In the genomic region with DNA sequence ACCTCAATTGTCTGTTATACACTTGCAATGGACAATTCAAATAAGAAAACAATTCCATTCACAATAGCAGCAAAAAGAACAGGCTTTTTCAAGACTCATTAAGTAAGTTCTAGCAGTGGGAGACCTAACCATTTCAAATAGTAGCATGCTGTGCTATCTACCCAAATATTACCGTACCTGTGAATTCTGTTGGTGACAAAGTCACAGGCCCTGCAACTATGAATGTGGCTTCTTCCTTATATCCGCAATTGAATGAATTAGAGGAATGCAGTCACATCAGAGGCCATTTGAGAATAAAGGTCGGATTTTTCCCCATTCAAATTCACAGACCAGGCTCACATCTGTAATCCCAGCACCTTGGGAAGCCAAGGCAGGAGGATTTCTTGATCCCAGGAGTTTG, we compare ENCODE assay signal across 8 cellular contexts. TPM values are rescaled to one million over a fixed set of nuclear protein-coding genes. Genes with fewer than 3 reads are reported as not detected.
A peak's percentile ranks its signal among the peaks of the same experiment; 100 is the strongest.
DNase-seq lines count a peak whose midpoint lies in the region; ATAC-seq and TF ChIP-seq lines count a peak whose summit lies in the region.

No MANE protein-coding gene starts in this region.

- no peak overlapping the region for H3K18ac ChIP-seq in mesenchymal stem cell (ENCODE audit: low read depth in 1 of 2, low read length in 2 of 2)

- H3K27me3 ChIP-seq in mesenchymal stem cell (ENCODE audit: control insufficient read depth in 1 of 2, insufficient read depth in 1 of 2, low read length in 2 of 2), result no peaks in the 10 kb centered on the region

- no peak for TF ChIP-seq CTCF in 22Rv1 (IDR thresholded peaks at IDR 0.05)
- no peak for TF ChIP-seq CTCF in GM12875 (IDR thresholded peaks at IDR 0.05; ENCODE audit: borderline replicate concordance, insufficient read depth, low read depth, low read length)
- TF ChIP-seq CTCF in lower leg skin (IDR thresholded peaks at IDR 0.05), result no peak

- peak overlapping the region; percentile 18 for H2AFZ ChIP-seq in mesenchymal stem cell (ENCODE audit: low read depth, low read length)

- H3K4me1 ChIP-seq in mesenchymal stem cell (ENCODE audit: control insufficient read depth, insufficient read depth, low read depth, low read length), result peaks cover 29% of the 10 kb centered on the region

- H2AK5ac ChIP-seq in mesenchymal stem cell (ENCODE audit: low read length, severe bottlenecking), result no peak overlapping the region

- no peak overlapping the region for H3K14ac ChIP-seq in mesenchymal stem cell (ENCODE audit: low read length in 2 of 2)

- no peak overlapping the region for H4K91ac ChIP-seq in mesenchymal stem cell (ENCODE audit: low read length)

- no peak overlapping the region for H2BK5ac ChIP-seq in mesenchymal stem cell (ENCODE audit: low read depth, low read length, poor library complexity, severe bottlenecking)

- peaks cover 11% of the 10 kb centered on the region for H3K27me3 Mint-ChIP-seq in activated CD4-positive, alpha-beta memory T cell treated with anti-CD3 and anti-CD28 coated beads, Interleukin-2, amount 10 ng/mL, durations not matched to agents 7 days and 5 days

- no peak overlapping the region for H3K23ac ChIP-seq in mesenchymal stem cell (ENCODE audit: low read length in 2 of 2)

- peaks cover 43% of the 10 kb centered on the region for H3K4me1 Mint-ChIP-seq in activated CD4-positive, alpha-beta memory T cell treated with anti-CD3 and anti-CD28 coated beads, Interleukin-2, amount 10 ng/mL, durations not matched to agents 7 days and 5 days

- 50% methylated on average over 3 of the region's 3 CpGs for WGBS in mesenchymal stem cell
- 29 to 30% methylated on average over 3 of the region's 3 CpGs for WGBS in lower leg skin, 2 donors

- no peak overlapping the region for H2BK120ac ChIP-seq in mesenchymal stem cell (ENCODE audit: low read depth, low read length)

- no peak overlapping the region for H3K27ac Mint-ChIP-seq in activated CD4-positive, alpha-beta memory T cell treated with anti-CD3 and anti-CD28 coated beads, Interleukin-2, amount 10 ng/mL, durations not matched to agents 7 days and 5 days

- peak overlapping the region; percentile 80 for H3K9ac ChIP-seq in mesenchymal stem cell (ENCODE audit: low read length)

- peaks cover 15 to 23% of the 10 kb centered on the region in 2 experiments for H3K36me3 ChIP-seq in mesenchymal stem cell (ENCODE audit: control insufficient read depth in 1 of 2, insufficient read depth in 2 of 2, low read depth in 1 of 2, low read length in 2 of 2)

- H3K4me2 ChIP-seq in mesenchymal stem cell (ENCODE audit: low read length, poor library complexity, severe bottlenecking), result peak overlapping the region; percentile 17

- H3K9me3 ChIP-seq in mesenchymal stem cell (ENCODE audit: control insufficient read depth, low read length), result no peaks in the 10 kb centered on the region

- H3K4me3 ChIP-seq in GM12875 (ENCODE audit: low read depth, low read length), result peak overlapping the region; percentile 78
- peak overlapping the region in 1 of 2 experiments; percentile 85 for H3K4me3 ChIP-seq in mesenchymal stem cell (ENCODE audit: insufficient read depth in 1 of 2, low read depth in 1 of 2, low read length in 2 of 2)
- H3K4me3 ChIP-seq in lower leg skin (ENCODE audit: low read depth, poor library complexity, severe bottlenecking), result no peak overlapping the region

- H2BK12ac ChIP-seq in mesenchymal stem cell (ENCODE audit: low read length in 2 of 2), result no peak overlapping the region

- peaks cover 6% of the 10 kb centered on the region for H3K79me1 ChIP-seq in mesenchymal stem cell (replicated peaks; ENCODE audit: low read length, poor library complexity, severe bottlenecking)

- DNase-seq in activated CD4-positive, alpha-beta memory T cell treated with anti-CD3 and anti-CD28 coated beads, Interleukin-2, amount 10 ng/mL, durations not matched to agents 7 days and 5 days, result no peak
- no peak for DNase-seq in mesenchymal stem cell
- DNase-seq in lower leg skin (ENCODE audit: low spot score in 2 of 2), result no peak
- no peak for DNase-seq in inferior parietal cortex (ENCODE audit: extremely low spot score)
- DNase-seq in mucosa of gallbladder (ENCODE audit: low spot score), result no peak

- ATAC-seq in HG02588 (IDR thresholded peaks at IDR 0.05; ENCODE audit: unreplicated experiment), result no peak

- CTCF ChIA-PET in activated CD4-positive, alpha-beta memory T cell treated with anti-CD3 and anti-CD28 coated beads, Interleukin-2, amount 10 ng/mL, durations not matched to agents 7 days and 5 days (lab: Charles Lee), result no interaction called here

- no peak overlapping the region for H4K8ac ChIP-seq in mesenchymal stem cell (ENCODE audit: low read length)

- TF ChIP-seq POLR2A in lower leg skin (IDR thresholded peaks at IDR 0.05), result no peak

- no peak overlapping the region for H2BK15ac ChIP-seq in mesenchymal stem cell (ENCODE audit: low read depth, poor library complexity, severe bottlenecking)

- H3K4me3 Mint-ChIP-seq in activated CD4-positive, alpha-beta memory T cell treated with anti-CD3 and anti-CD28 coated beads, Interleukin-2, amount 10 ng/mL, durations not matched to agents 7 days and 5 days, result peak overlapping the region; percentile 76

- intact Hi-C loops in lower leg skin (cut with DNase I; ENCODE audit: low total_unique reads), result no loop called here

- POLR2A ChIA-PET in activated CD4-positive, alpha-beta memory T cell treated with anti-CD3 and anti-CD28 coated beads, Interleukin-2, amount 10 ng/mL, durations not matched to agents 7 days and 5 days (lab: Charles Lee), result no interaction called here

- H3K27ac ChIP-seq in 22Rv1, result peak overlapping the region; percentile 59
- H3K27ac ChIP-seq in mesenchymal stem cell (ENCODE audit: low read length, poor library complexity, severe bottlenecking), result peak overlapping the region; percentile 9

- no peak overlapping the region for H3K4ac ChIP-seq in mesenchymal stem cell (ENCODE audit: low read depth in 1 of 2, low read length in 2 of 2)

- H3K9me3 Mint-ChIP-seq in activated CD4-positive, alpha-beta memory T cell treated with anti-CD3 and anti-CD28 coated beads, Interleukin-2, amount 10 ng/mL, durations not matched to agents 7 days and 5 days, result peaks cover 5% of the 10 kb centered on the region

- peaks cover 4% of the 10 kb centered on the region for H3K36me3 Mint-ChIP-seq in activated CD4-positive, alpha-beta memory T cell treated with anti-CD3 and anti-CD28 coated beads, Interleukin-2, amount 10 ng/mL, durations not matched to agents 7 days and 5 days (ENCODE audit: low read depth)

RNA-seq across cellular contexts. Expression of gene NME4, which starts 0.8 kb away (rescaled TPM):
- 10 to 100 TPM; 33.9 to 34.0 TPM for total RNA-seq in activated CD4-positive, alpha-beta memory T cell treated with anti-CD3 and anti-CD28 coated beads, Interleukin-2, amount 10 ng/mL, durations not matched to agents 7 days and 5 days
- polyA plus RNA-seq in mesenchymal stem cell (2013, experiment 1 of 2), result 411 TPM
- polyA plus RNA-seq in mesenchymal stem cell (2013, experiment 2 of 2), result 395 TPM
- total RNA-seq in lower leg skin (10 to 100 TPM; 15.4 to 29.8 (median 19.5) TPM), mucosa of gallbladder (105 TPM)

RNA-seq across cellular contexts. Expression of gene DECR2, which starts 5.5 kb away (rescaled TPM):
- 1 to 10 TPM; 3.0 to 3.3 TPM for total RNA-seq in activated CD4-positive, alpha-beta memory T cell treated with anti-CD3 and anti-CD28 coated beads, Interleukin-2, amount 10 ng/mL, durations not matched to agents 7 days and 5 days
- polyA plus RNA-seq in mesenchymal stem cell (2013, experiment 1 of 2), result 21.5 TPM
- polyA plus RNA-seq in mesenchymal stem cell (2013, experiment 2 of 2), result 21.2 TPM
- total RNA-seq in lower leg skin, result 10 to 100 TPM; 14.0 to 21.0 (median 18.8) TPM
- 36.8 TPM for total RNA-seq in mucosa of gallbladder

RNA-seq across cellular contexts. Expression of gene PGAP6, which starts 14.4 kb away (rescaled TPM):
- total RNA-seq in activated CD4-positive, alpha-beta memory T cell treated with anti-CD3 and anti-CD28 coated beads, Interleukin-2, amount 10 ng/mL, durations not matched to agents 7 days and 5 days, result 10 to 100 TPM; 59.2 to 59.9 TPM
- polyA plus RNA-seq in mesenchymal stem cell (2013, experiment 1 of 2), result 84.3 TPM
- polyA plus RNA-seq in mesenchymal stem cell (2013, experiment 2 of 2), result 88.5 TPM
- total RNA-seq in lower leg skin (10 to 100 TPM; 13.8 to 30.0 (median 19.4) TPM), mucosa of gallbladder (85.7 TPM)

RNA-seq across cellular contexts. Expression of gene MRPL28, which starts 25.9 kb away (rescaled TPM):
- 10 to 100 TPM; 71.4 to 72.6 TPM for total RNA-seq in activated CD4-positive, alpha-beta memory T cell treated with anti-CD3 and anti-CD28 coated beads, Interleukin-2, amount 10 ng/mL, durations not matched to agents 7 days and 5 days
- 82.6 TPM for polyA plus RNA-seq in mesenchymal stem cell (2013, experiment 1 of 2)
- 81.5 TPM for polyA plus RNA-seq in mesenchymal stem cell (2013, experiment 2 of 2)
- total RNA-seq in lower leg skin (10 to 100 TPM; 55.1 to 70.8 (median 61.6) TPM), mucosa of gallbladder (52.9 TPM)

RNA-seq across cellular contexts. Expression of gene RAB11FIP3, which starts 29.2 kb away (rescaled TPM):
- 10 to 100 TPM; 21.2 to 25.4 TPM for total RNA-seq in activated CD4-positive, alpha-beta memory T cell treated with anti-CD3 and anti-CD28 coated beads, Interleukin-2, amount 10 ng/mL, durations not matched to agents 7 days and 5 days
- 15.0 TPM for polyA plus RNA-seq in mesenchymal stem cell (2013, experiment 1 of 2)
- polyA plus RNA-seq in mesenchymal stem cell (2013, experiment 2 of 2), result 14.4 TPM
- 10 to 100 TPM; 22.1 to 66.3 (median 27.7) TPM for total RNA-seq in lower leg skin
- 58.5 TPM for total RNA-seq in mucosa of gallbladder
